1 cellular context compared by ENCODE assay signal in the genomic region with DNA sequence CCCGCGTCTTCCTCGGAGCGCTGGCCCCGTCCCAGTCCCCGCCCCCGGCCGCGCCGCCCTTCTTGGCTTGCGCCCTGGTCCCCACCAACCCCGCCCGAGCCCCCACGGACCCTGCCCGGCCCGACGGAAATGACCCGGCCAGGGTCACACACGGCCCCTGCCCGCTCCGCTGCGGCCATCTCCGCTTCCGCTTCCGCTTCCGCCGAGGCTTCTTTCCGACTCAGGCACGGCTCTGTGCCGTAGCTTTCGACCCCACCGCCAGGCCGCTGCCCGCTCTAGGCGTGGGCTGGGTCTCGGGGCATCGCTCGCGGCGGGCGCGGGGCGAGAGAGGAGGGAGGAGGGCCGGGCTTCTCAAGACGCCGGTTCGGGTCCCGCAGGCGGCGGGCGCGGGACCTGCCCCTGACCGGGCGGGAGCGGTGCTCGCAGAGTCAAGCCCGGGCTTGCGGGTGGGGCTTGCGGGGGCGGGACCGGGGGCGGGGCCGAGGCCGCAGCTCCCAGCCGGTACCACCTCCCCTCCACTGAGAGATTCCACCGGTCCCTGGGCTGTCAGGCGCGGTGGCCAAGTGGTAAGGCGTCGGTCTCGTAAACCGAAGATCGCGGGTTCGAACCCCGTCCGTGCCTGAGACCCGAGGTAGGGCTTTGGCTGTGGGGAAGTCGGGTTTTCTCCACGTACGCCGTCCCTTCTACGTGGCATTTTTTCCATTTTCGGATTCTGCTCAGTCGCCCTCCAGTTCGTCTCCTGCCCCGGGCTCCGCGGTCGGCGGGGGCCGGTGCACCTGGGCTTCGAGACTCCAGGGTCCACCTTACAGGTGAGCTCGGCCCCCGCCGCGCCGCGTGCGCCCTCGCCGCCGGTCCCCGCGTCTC.
TF ChIP-seq lines count a peak whose summit lies in the region.

No MANE protein-coding gene starts in this region.

TF ChIP-seq in HepG2, 621 proteins besides CTCF, POLR2A, EP300 and RAD21 (continued from another document and continues in another):
- TF ChIP-seq ZBTB39 (CRISPR knock-in tag; IDR thresholded peaks at IDR 0.05) = peak; percentile 83
- TF ChIP-seq FOXO4 (CRISPR knock-in tag; conservative IDR thresholded peaks at IDR 0.05) = 0 out of 2 replicates have a peak, but pooled peaks have one; percentile 88
- peak; percentile 72; the same call in 1 of the 2 replicates for TF ChIP-seq ZNF629 (CRISPR knock-in tag; conservative IDR thresholded peaks at IDR 0.05)
- 0 out of 2 replicates have a peak, but pooled peaks have one; percentile 45 for TF ChIP-seq ZHX1 (CRISPR knock-in tag; IDR thresholded peaks at IDR 0.05; ENCODE audit: low read depth)
- TF ChIP-seq MYC (CRISPR knock-in tag; IDR thresholded peaks at IDR 0.05; ENCODE audit: borderline replicate concordance) = peak; percentile 79; the same call in 1 of the 2 replicates
- TF ChIP-seq CENPT (CRISPR knock-in tag; IDR thresholded peaks at IDR 0.05; ENCODE audit: low read depth) = peak; percentile 49; the same call in 1 of the 2 replicates
- TF ChIP-seq ZNF207 (IDR thresholded peaks at IDR 0.05; ENCODE audit: borderline replicate concordance) = no peak
- TF ChIP-seq ZNF414 (CRISPR knock-in tag; IDR thresholded peaks at IDR 0.05) = peak; percentile 97
- peak; percentile 59; the same call in 1 of the 2 replicates for TF ChIP-seq ZNF33B (CRISPR knock-in tag; IDR thresholded peaks at IDR 0.05)
- TF ChIP-seq HNRNPL (IDR thresholded peaks at IDR 0.05; ENCODE audit: low read depth, low read length) = 0 out of 2 replicates have a peak, but pooled peaks have one; percentile 47
- no peak for TF ChIP-seq MIXL1 (CRISPR knock-in tag; IDR thresholded peaks at IDR 0.05)
- TF ChIP-seq, protein P1, sequence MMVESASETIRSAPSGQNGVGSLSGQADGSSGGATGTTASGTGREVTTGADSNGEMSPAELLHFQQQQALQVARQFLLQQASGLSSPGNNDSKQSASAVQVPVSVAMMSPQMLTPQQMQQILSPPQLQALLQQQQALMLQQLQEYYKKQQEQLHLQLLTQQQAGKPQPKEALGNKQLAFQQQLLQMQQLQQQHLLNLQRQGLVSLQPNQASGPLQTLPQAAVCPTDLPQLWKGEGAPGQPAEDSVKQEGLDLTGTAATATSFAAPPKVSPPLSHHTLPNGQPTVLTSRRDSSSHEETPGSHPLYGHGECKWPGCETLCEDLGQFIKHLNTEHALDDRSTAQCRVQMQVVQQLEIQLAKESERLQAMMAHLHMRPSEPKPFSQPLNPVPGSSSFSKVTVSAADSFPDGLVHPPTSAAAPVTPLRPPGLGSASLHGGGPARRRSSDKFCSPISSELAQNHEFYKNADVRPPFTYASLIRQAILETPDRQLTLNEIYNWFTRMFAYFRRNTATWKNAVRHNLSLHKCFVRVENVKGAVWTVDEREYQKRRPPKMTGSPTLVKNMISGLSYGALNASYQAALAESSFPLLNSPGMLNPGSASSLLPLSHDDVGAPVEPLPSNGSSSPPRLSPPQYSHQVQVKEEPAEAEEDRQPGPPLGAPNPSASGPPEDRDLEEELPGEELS (CRISPR knock-in tag; IDR thresholded peaks at IDR 0.05) = no peak
- peak; percentile 84 for TF ChIP-seq ZSCAN30 (CRISPR knock-in tag; IDR thresholded peaks at IDR 0.05)
- TF ChIP-seq SALL2 (CRISPR knock-in tag; IDR thresholded peaks at IDR 0.05) = peak; percentile 97
- TF ChIP-seq ZBTB4 (CRISPR knock-in tag; IDR thresholded peaks at IDR 0.05; ENCODE audit: borderline replicate concordance) = peak; percentile 69; the same call in 1 of the 2 replicates
- TF ChIP-seq, protein P2, sequence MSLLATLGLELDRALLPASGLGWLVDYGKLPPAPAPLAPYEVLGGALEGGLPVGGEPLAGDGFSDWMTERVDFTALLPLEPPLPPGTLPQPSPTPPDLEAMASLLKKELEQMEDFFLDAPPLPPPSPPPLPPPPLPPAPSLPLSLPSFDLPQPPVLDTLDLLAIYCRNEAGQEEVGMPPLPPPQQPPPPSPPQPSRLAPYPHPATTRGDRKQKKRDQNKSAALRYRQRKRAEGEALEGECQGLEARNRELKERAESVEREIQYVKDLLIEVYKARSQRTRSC (CRISPR knock-in tag; IDR thresholded peaks at IDR 0.05; ENCODE audit: low read depth) = no peak
- 0 out of 2 replicates have a peak, but pooled peaks have one; percentile 50 for TF ChIP-seq GTF3A (CRISPR knock-in tag; conservative IDR thresholded peaks at IDR 0.05)
- TF ChIP-seq, protein P3, sequence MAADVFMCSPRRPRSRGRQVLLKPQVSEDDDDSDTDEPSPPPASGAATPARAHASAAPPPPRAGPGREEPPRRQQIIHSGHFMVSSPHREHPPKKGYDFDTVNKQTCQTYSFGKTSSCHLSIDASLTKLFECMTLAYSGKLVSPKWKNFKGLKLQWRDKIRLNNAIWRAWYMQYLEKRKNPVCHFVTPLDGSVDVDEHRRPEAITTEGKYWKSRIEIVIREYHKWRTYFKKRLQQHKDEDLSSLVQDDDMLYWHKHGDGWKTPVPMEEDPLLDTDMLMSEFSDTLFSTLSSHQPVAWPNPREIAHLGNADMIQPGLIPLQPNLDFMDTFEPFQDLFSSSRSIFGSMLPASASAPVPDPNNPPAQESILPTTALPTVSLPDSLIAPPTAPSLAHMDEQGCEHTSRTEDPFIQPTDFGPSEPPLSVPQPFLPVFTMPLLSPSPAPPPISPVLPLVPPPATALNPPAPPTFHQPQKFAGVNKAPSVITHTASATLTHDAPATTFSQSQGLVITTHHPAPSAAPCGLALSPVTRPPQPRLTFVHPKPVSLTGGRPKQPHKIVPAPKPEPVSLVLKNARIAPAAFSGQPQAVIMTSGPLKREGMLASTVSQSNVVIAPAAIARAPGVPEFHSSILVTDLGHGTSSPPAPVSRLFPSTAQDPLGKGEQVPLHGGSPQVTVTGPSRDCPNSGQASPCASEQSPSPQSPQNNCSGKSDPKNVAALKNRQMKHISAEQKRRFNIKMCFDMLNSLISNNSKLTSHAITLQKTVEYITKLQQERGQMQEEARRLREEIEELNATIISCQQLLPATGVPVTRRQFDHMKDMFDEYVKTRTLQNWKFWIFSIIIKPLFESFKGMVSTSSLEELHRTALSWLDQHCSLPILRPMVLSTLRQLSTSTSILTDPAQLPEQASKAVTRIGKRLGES (CRISPR knock-in tag; IDR thresholded peaks at IDR 0.05; ENCODE audit: borderline replicate concordance) = no peak; the same call in 1 of the 2 replicates
- TF ChIP-seq ZNF10 (CRISPR knock-in tag; IDR thresholded peaks at IDR 0.05; ENCODE audit: borderline replicate concordance, low read depth) = no peak
- TF ChIP-seq POLR2AphosphoS5 (IDR thresholded peaks at IDR 0.05; ENCODE audit: low read depth, low read length) = peak; percentile 80; the same call in 1 of the 2 replicates
- peak; percentile 71 for TF ChIP-seq SRSF1 (optimal IDR thresholded peaks at IDR 0.05; ENCODE audit: low read depth, low read length)
- TF ChIP-seq ZBTB2 (CRISPR knock-in tag; IDR thresholded peaks at IDR 0.05; ENCODE audit: low read depth) = peak; percentile 91
- no peak; the same call in 1 of the 2 replicates for TF ChIP-seq NFYC (CRISPR knock-in tag; IDR thresholded peaks at IDR 0.05)
- peak; percentile 73; the same call in 1 of the 2 replicates for TF ChIP-seq ZNF792 (CRISPR knock-in tag; IDR thresholded peaks at IDR 0.05)
- TF ChIP-seq AKAP8 (CRISPR knock-in tag; IDR thresholded peaks at IDR 0.05) = peak; percentile 37; the same call in 1 of the 2 replicates
- TF ChIP-seq ZMYM2 (CRISPR knock-in tag; IDR thresholded peaks at IDR 0.05) = peak; percentile 88
- no peak for TF ChIP-seq FOSL1 (CRISPR knock-in tag; IDR thresholded peaks at IDR 0.05; ENCODE audit: borderline replicate concordance)
- TF ChIP-seq CCAR2 (optimal IDR thresholded peaks at IDR 0.05; ENCODE audit: low read depth, low read length) = no peak
- peak; percentile 52 for TF ChIP-seq AGO2 (optimal IDR thresholded peaks at IDR 0.05; ENCODE audit: low read depth, low read length)
- no peak for TF ChIP-seq RFXANK (CRISPR knock-in tag; IDR thresholded peaks at IDR 0.05)
- TF ChIP-seq ATF7-NPFF (CRISPR knock-in tag; IDR thresholded peaks at IDR 0.05; ENCODE audit: low read depth) = peak; percentile 88
- no peak for TF ChIP-seq ZNF597 (CRISPR knock-in tag; IDR thresholded peaks at IDR 0.05)
